In genomic region chr17:64200080-64201042, GRCh38 we compare ENCODE assay signal across 11 cellular contexts.
DNase-seq lines count a peak whose midpoint lies in the region; ATAC-seq and FAIRE-seq lines count a peak whose summit lies in the region.
"Had no signal": no experiment of that assay in that cellular context is flagged by ENCODE, and none has a peak within 500 bp of the region (broad histone marks: within the 10 kb centered on the region; RNA-seq: fewer than 3 reads in every experiment).

No MANE protein-coding gene starts in this region.

- H3K27ac Mint-ChIP-seq in activated naive CD8-positive, alpha-beta T cell treated with anti-CD3 and anti-CD28 coated beads, Interleukin-2, amount 50 U/mL, for 24 hours = no peak overlapping the region

- no peaks in the 10 kb centered on the region for H3K27me3 Mint-ChIP-seq in activated naive CD8-positive, alpha-beta T cell treated with anti-CD3 and anti-CD28 coated beads, Interleukin-2, amount 50 U/mL, for 24 hours
- H3K27me3 Mint-ChIP-seq: naive thymus-derived CD8-positive, alpha-beta T cell had no signal

- no peak overlapping the region for H2BK5ac ChIP-seq in mesendoderm (ENCODE audit: low read length)

- no peaks in the 10 kb centered on the region for H3K79me2 ChIP-seq in mesendoderm (ENCODE audit: control insufficient read depth, insufficient read depth, low read length)

- peaks cover 9% of the 10 kb centered on the region for H3K36me3 Mint-ChIP-seq in activated naive CD8-positive, alpha-beta T cell treated with anti-CD3 and anti-CD28 coated beads, Interleukin-2, amount 50 U/mL, for 24 hours (ENCODE audit: low read depth)

- peaks cover 56% of the 10 kb centered on the region for H3K4me1 Mint-ChIP-seq in activated naive CD8-positive, alpha-beta T cell treated with anti-CD3 and anti-CD28 coated beads, Interleukin-2, amount 50 U/mL, for 24 hours

- no peak overlapping the region for H3K4me3 Mint-ChIP-seq in activated naive CD8-positive, alpha-beta T cell treated with anti-CD3 and anti-CD28 coated beads, Interleukin-2, amount 50 U/mL, for 24 hours
- H3K4me3 Mint-ChIP-seq: naive thymus-derived CD8-positive, alpha-beta T cell had no signal

- no peak overlapping the region for H3K56ac ChIP-seq in mesendoderm (ENCODE audit: low read length)

- FAIRE-seq in HTR-8/SVneo (lab: Jason Lieb, UNC) = no peak

- no peak overlapping the region for H2BK120ac ChIP-seq in mesendoderm (ENCODE audit: low read depth, low read length)

- no peak overlapping the region for H3K4ac ChIP-seq in mesendoderm (ENCODE audit: low read depth, low read length)

- H3K4me1 ChIP-seq in mesendoderm (ENCODE audit: control insufficient read depth, low read depth, low read length) = peaks cover 4% of the 10 kb centered on the region

- H3K4me3 ChIP-seq in Jurkat, Clone E6-1 (ENCODE audit: low read length) = no peak overlapping the region
- H3K4me3 ChIP-seq in mesendoderm (ENCODE audit: low read length) = no peak overlapping the region

- H4K5ac ChIP-seq in mesendoderm (ENCODE audit: low read length) = no peak overlapping the region

- no peak overlapping the region for H4K8ac ChIP-seq in mesendoderm (ENCODE audit: low read depth, low read length)

- no peak overlapping the region for H3K9ac ChIP-seq in mesendoderm (ENCODE audit: low read length)

- in situ Hi-C loops in G401 (cut with HindIII; ENCODE audit: low sequenced_read_pairs) = no loop called here

- no peak overlapping the region for H3K18ac ChIP-seq in mesendoderm (ENCODE audit: low read length)

- no CpG with 5 or more reads among the region's 3 CpGs for WGBS in mesendoderm (ENCODE audit: extremely low coverage, insufficient coverage, low lambda C conversion rate)

- no peak overlapping the region for H2AK5ac ChIP-seq in mesendoderm (ENCODE audit: low read length)

- no peaks in the 10 kb centered on the region for H3K36me3 ChIP-seq in mesendoderm (ENCODE audit: control insufficient read depth, insufficient read depth, low read length)

- no peaks in the 10 kb centered on the region for H3K9me3 Mint-ChIP-seq in activated naive CD8-positive, alpha-beta T cell treated with anti-CD3 and anti-CD28 coated beads, Interleukin-2, amount 50 U/mL, for 24 hours

- DNase-seq in G401 (ENCODE audit: low spot score) (peak; percentile 74), mesendoderm (peak; percentile 15), HTR-8/SVneo (ENCODE audit: insufficient read length, low spot score) (no peak), globus pallidus (ENCODE audit: low spot score) (no peak), NCI-H2081 treated with DMSO at 0.1 percent for 48 hours (lab: John Stamatoyannopoulos, UW) (no peak)
- peak; percentile 22 for DNase-seq in Jurkat, Clone E6-1 (ENCODE audit: low read depth, low spot score)
- DNase-seq in activated naive CD8-positive, alpha-beta T cell treated with anti-CD3 and anti-CD28 coated beads, Interleukin-2, amount 50 U/mL, for 24 hours = peak; percentile 23
- DNase-seq: activated CD4-positive, alpha-beta T cell treated with anti-CD3 and anti-CD28 coated beads, Interleukin-2, amount 50 U/mL, for 4 hours; naive thymus-derived CD8-positive, alpha-beta T cell had no signal

- H3K27ac ChIP-seq in mesendoderm (ENCODE audit: low read depth, low read length) = no peak overlapping the region
- H3K27ac ChIP-seq: epithelial cell of prostate had no signal

- H2BK15ac ChIP-seq in mesendoderm (replicated peaks; ENCODE audit: low read depth) = no peak overlapping the region

- no peaks in the 10 kb centered on the region for H3K79me1 ChIP-seq in mesendoderm (ENCODE audit: low read length)

- H3K27me3 ChIP-seq in mesendoderm (ENCODE audit: insufficient read depth, low read length, poor library complexity) = no peaks in the 10 kb centered on the region

- no peak overlapping the region for H3K23ac ChIP-seq in mesendoderm (ENCODE audit: low read length)

- no peak overlapping the region for H3K4me2 ChIP-seq in mesendoderm (ENCODE audit: low read length)

- ATAC-seq in activated naive CD8-positive, alpha-beta T cell treated with anti-CD3 and anti-CD28 coated beads, Interleukin-2, amount 50 U/mL, for 24 hours = peak; percentile 92
- no peak for ATAC-seq in HG03108 (IDR thresholded peaks at IDR 0.05; ENCODE audit: unreplicated experiment)
- ATAC-seq: naive thymus-derived CD8-positive, alpha-beta T cell had no signal

Comparison
In these comparisons a context has a peak if more than half of its experiments do, and no peak if none do; other contexts are left out.
1. DNase-seq: peak in G401 (single experiment), Jurkat, Clone E6-1 (single experiment), activated naive CD8-positive, alpha-beta T cell treated with anti-CD3 and anti-CD28 coated beads, Interleukin-2, amount 50 U/mL, for 24 hours (single experiment) and mesendoderm (single experiment); none in HTR-8/SVneo (single experiment), globus pallidus (single experiment) and NCI-H2081 treated with DMSO at 0.1 percent for 48 hours (single experiment).